ENCODE assay signal across 14 cellular contexts in the genomic region with DNA sequence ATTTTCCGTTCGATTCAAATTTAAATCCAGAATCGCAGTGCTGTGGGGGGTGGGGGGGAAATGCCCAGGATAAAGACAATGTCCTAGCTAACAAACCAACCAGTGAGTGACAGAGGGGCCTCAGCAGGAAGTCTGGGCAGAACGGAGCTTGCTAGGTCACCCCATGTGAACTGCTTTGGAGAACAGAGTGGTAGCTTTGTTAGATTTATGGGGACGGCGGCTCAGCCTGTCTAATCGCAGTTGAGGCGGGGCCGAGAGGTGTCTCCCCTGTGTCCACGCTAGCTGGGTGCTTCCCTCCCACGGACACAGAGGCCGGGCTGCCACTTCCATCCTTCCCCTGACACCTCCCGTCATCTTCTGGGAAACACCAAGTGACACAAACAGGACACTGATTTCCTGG.
A peak's percentile ranks its signal among the peaks of the same experiment; 100 is the strongest.
DNase-seq lines count a peak whose midpoint lies in the region; ATAC-seq, FAIRE-seq and TF ChIP-seq lines count a peak whose summit lies in the region.
"Had no signal": no experiment of that assay in that cellular context is flagged by ENCODE, and none has a peak within 500 bp of the region (broad histone marks: within the 10 kb centered on the region; RNA-seq: fewer than 3 reads in every experiment).

No MANE protein-coding gene starts in this region.

- H3F3A ChIP-seq in neural progenitor cell (ENCODE audit: low read depth), result peaks cover 38% of the 10 kb centered on the region

- H3K27ac Mint-ChIP-seq in neural progenitor cell, result no peak overlapping the region
- H3K27ac Mint-ChIP-seq: IgD-negative memory B cell had no signal

- H3K9me3 Mint-ChIP-seq in neural progenitor cell, result no peaks in the 10 kb centered on the region

- POLR2A ChIA-PET in HepG2 (lab: Yijun Ruan, JAX), result no interaction called here

- H3K79me2 ChIP-seq in HepG2 (ENCODE audit: insufficient read depth, low read length) (peaks cover 2% of the 10 kb centered on the region), neural progenitor cell (ENCODE audit: low read depth) (no peaks in the 10 kb centered on the region)

- H2AFZ ChIP-seq in HepG2 (ENCODE audit: low read length) (no peak overlapping the region), neural progenitor cell (replicated peaks) (no peak overlapping the region)

- no peak overlapping the region for H3K4me3 Mint-ChIP-seq in neural progenitor cell
- H3K4me3 Mint-ChIP-seq: IgD-negative memory B cell had no signal

- in situ Hi-C loops in HepG2 (cut with HindIII; ENCODE audit: extremely low pct_ligation_motif_present, low pct_unique_long_range_greater_than_20kb), result no loop called here

- H3K9me3 ChIP-seq in HepG2 (ENCODE audit: low read length) (no peaks in the 10 kb centered on the region), right lobe of liver (no peaks in the 10 kb centered on the region), ectodermal cell (ENCODE audit: control insufficient read depth, low read length) (no peaks in the 10 kb centered on the region), neural progenitor cell (ENCODE audit: low read depth) (no peaks in the 10 kb centered on the region)
- H3K9me3 ChIP-seq: BLaER1 had no signal

- H3K4me1 Mint-ChIP-seq in neural progenitor cell, result peaks cover 41% of the 10 kb centered on the region

- intact Hi-C loops in HepG2 (cut with micrococcal nuclease; ENCODE audit: unreplicated experiment) (no loop called here), right lobe of liver (cut with DNase I) (no loop called here)

- TF ChIP-seq EP300 in HepG2 (IDR thresholded peaks at IDR 0.05; ENCODE audit: low read depth in 2 of 2, low read length in 2 of 2), result no peak
- TF ChIP-seq EP300 in HepG2 (CRISPR knock-in tag; IDR thresholded peaks at IDR 0.05; ENCODE audit: borderline replicate concordance), result no peak

- TF ChIP-seq RAD21 in HepG2 (CRISPR knock-in tag; IDR thresholded peaks at IDR 0.05), result no peak

- H3K27me3 ChIP-seq in HepG2 (ENCODE audit: control insufficient read depth in 1 of 2, insufficient read depth in 2 of 2, low read length in 2 of 2) (no peaks in the 10 kb centered on the region), right lobe of liver (no peaks in the 10 kb centered on the region), ectodermal cell (ENCODE audit: control insufficient read depth, insufficient read depth, low read length, poor library complexity, severe bottlenecking) (no peaks in the 10 kb centered on the region), neural progenitor cell (peaks cover 3% of the 10 kb centered on the region)

- no peak overlapping the region for H3K9ac ChIP-seq in HepG2 (ENCODE audit: insufficient read depth, low read depth, low read length)
- no peak overlapping the region for H3K9ac ChIP-seq in neural progenitor cell
- H3K9ac ChIP-seq: BLaER1 had no signal

- peaks cover 55% of the 10 kb centered on the region for H3K4me1 ChIP-seq in HepG2 (ENCODE audit: insufficient read depth, low read length)
- no peaks in the 10 kb centered on the region for H3K4me1 ChIP-seq in right lobe of liver
- peaks cover 55% of the 10 kb centered on the region for H3K4me1 ChIP-seq in ectodermal cell (ENCODE audit: control insufficient read depth, insufficient read depth, low read length)
- peaks cover 45% of the 10 kb centered on the region for H3K4me1 ChIP-seq in neural progenitor cell

- CTCF ChIA-PET in HepG2 (lab: Yijun Ruan, JAX; ENCODE audit: low intra/inter-chr PET ratio, low total read pairs), result no interaction called here

- no peak overlapping the region for H3K27ac ChIP-seq in HepG2 (ENCODE audit: extremely low read length, insufficient read depth, low read length)
- H3K27ac ChIP-seq in right lobe of liver, result no peak overlapping the region
- H3K27ac ChIP-seq in ectodermal cell (ENCODE audit: insufficient read depth, low read depth, low read length, poor library complexity, severe bottlenecking), result peak overlapping the region; percentile 26
- no peak overlapping the region for H3K27ac ChIP-seq in neural progenitor cell
- H3K27ac ChIP-seq: BLaER1 had no signal

- H3K36me3 Mint-ChIP-seq in neural progenitor cell, result no peaks in the 10 kb centered on the region

- BruUV-seq in HepG2 (replicated peaks; lab: Mats Ljungman, UMichigan), result no TSS peak

- DNase-seq in HepG2 (ENCODE audit: low spot score) (no peak), right lobe of liver (no peak), neural progenitor cell (ENCODE audit: low spot score) (no peak), GM19239 (ENCODE audit: insufficient read length, low spot score) (no peak), HTR-8/SVneo (ENCODE audit: insufficient read length, low spot score) (no peak), amniotic stem cell (lab: John Stamatoyannopoulos, UW) (no peak)
- DNase-seq: 8988T, AML-193, DMS53, GF-D8, H7 had no signal

- H3K4me3 ChIP-seq in HepG2 (replicated peaks in 1 of 3; ENCODE audit: insufficient read depth in 1 of 3, low read depth in 2 of 3, low read length in 3 of 3), result no peak overlapping the region
- H3K4me3 ChIP-seq in right lobe of liver, result no peak overlapping the region
- H3K4me3 ChIP-seq in ectodermal cell (ENCODE audit: insufficient read depth, low read depth, low read length), result no peak overlapping the region
- no peak overlapping the region for H3K4me3 ChIP-seq in neural progenitor cell
- H3K4me3 ChIP-seq: BLaER1 had no signal

- H4K20me1 ChIP-seq in HepG2 (ENCODE audit: insufficient read depth, low read length) (peaks cover 7% of the 10 kb centered on the region; the same call in 1 of the 2 replicates), neural progenitor cell (ENCODE audit: low read depth) (peaks cover 32% of the 10 kb centered on the region)

- TF ChIP-seq CTCF in HepG2 (CRISPR knock-in tag; IDR thresholded peaks at IDR 0.05) (no peak), right lobe of liver (IDR thresholded peaks at IDR 0.05) (no peak), neural progenitor cell (IDR thresholded peaks at IDR 0.05) (no peak)

- WGBS in HepG2 (ENCODE audit: low lambda C conversion rate), result 96% methylated on average over 10 of the region's 13 CpGs
- WGBS in right lobe of liver (ENCODE audit: insufficient coverage, low coverage, low lambda C conversion rate, missing lambda C conversion rate), result 72% methylated on average over 6 of the region's 13 CpGs
- WGBS in ectodermal cell, 2 experiments, result 65 to 69% methylated on average over 13 of the region's 13 CpGs

- no peak for TF ChIP-seq POLR2A in HepG2 (IDR thresholded peaks at IDR 0.05; ENCODE audit: insufficient read depth in 1 of 2, low read depth in 2 of 2, low read length in 2 of 2)
- TF ChIP-seq POLR2A in right lobe of liver (IDR thresholded peaks at IDR 0.05), result no peak

- H3K27me3 Mint-ChIP-seq in neural progenitor cell (ENCODE audit: insufficient read depth, low read depth), result peaks cover 5% of the 10 kb centered on the region

- FAIRE-seq in HepG2 (lab: Jason Lieb, UNC), result no peak
- FAIRE-seq in GM19239 (lab: Jason Lieb, UNC), result no peak
- FAIRE-seq in HTR-8/SVneo (lab: Jason Lieb, UNC), result no peak

- ATAC-seq in HepG2, result no peak
- no peak for ATAC-seq in right lobe of liver

- H3K4me2 ChIP-seq in HepG2 (ENCODE audit: low read depth, low read length) (no peak overlapping the region), neural progenitor cell (peak overlapping the region; percentile 54)

- H3K36me3 ChIP-seq in HepG2 (replicated peaks in 1 of 2; ENCODE audit: control insufficient read depth in 1 of 2, insufficient read depth in 2 of 2, low read length in 2 of 2) (0 out of 5 replicates have a peak, but pooled peaks cover 0 to under 1% of the 10 kb centered on the region in 2 experiments), right lobe of liver (no peaks in the 10 kb centered on the region), ectodermal cell (ENCODE audit: control insufficient read depth, insufficient read depth, low read length) (no peaks in the 10 kb centered on the region), neural progenitor cell (no peaks in the 10 kb centered on the region)
- H3K36me3 ChIP-seq: BLaER1 had no signal

TF ChIP-seq in HepG2, 621 proteins besides CTCF, POLR2A, EP300 and RAD21:
- TF ChIP-seq RBM22 (optimal IDR thresholded peaks at IDR 0.05; ENCODE audit: low read length), result peak; percentile 30
- no peak for TF ChIP-seq ZNF335 (CRISPR knock-in tag; IDR thresholded peaks at IDR 0.05)
- TF ChIP-seq, protein P1, sequence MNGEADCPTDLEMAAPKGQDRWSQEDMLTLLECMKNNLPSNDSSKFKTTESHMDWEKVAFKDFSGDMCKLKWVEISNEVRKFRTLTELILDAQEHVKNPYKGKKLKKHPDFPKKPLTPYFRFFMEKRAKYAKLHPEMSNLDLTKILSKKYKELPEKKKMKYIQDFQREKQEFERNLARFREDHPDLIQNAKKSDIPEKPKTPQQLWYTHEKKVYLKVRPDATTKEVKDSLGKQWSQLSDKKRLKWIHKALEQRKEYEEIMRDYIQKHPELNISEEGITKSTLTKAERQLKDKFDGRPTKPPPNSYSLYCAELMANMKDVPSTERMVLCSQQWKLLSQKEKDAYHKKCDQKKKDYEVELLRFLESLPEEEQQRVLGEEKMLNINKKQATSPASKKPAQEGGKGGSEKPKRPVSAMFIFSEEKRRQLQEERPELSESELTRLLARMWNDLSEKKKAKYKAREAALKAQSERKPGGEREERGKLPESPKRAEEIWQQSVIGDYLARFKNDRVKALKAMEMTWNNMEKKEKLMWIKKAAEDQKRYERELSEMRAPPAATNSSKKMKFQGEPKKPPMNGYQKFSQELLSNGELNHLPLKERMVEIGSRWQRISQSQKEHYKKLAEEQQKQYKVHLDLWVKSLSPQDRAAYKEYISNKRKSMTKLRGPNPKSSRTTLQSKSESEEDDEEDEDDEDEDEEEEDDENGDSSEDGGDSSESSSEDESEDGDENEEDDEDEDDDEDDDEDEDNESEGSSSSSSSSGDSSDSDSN (CRISPR knock-in tag; IDR thresholded peaks at IDR 0.05), result no peak
TF ChIP-seq in HepG2: peak in this region for 1.
